29 cellular contexts compared by ENCODE assay signal in genomic region chr9:101923451-101923850, GRCh38.
"Had no signal": no experiment of that assay in that cellular context is flagged by ENCODE, and none has a peak within 500 bp of the region (broad histone marks: within the 10 kb centered on the region; RNA-seq: fewer than 3 reads in every experiment).

No MANE protein-coding gene starts in this region.

- H3K9ac ChIP-seq: parathyroid adenoma had no signal

- H2AFZ ChIP-seq: parathyroid adenoma had no signal

- H3K4me3 ChIP-seq: ovary, psoas muscle, right lobe of liver, sigmoid colon, stomach, thoracic aorta, thyroid gland, tibial nerve, upper lobe of left lung, vagina had no signal

- H3K27me3 ChIP-seq: neutrophil, ovary, right lobe of liver, sigmoid colon, stomach, thyroid gland, tibial nerve, upper lobe of left lung, vagina had no signal

- H3K27me3 Mint-ChIP-seq: natural killer cell treated with Interleukin-12 subunit alpha and Interleukin-12 subunit beta and Interleukin-15 and Interleukin-18, amount 100 ng/mL, for 72 hours; progenitor cell of endocrine pancreas; stimulated activated naive B cell treated with anti-CD40 and anti-IgM and Interleukin-4, amounts not matched to agents 10 μg/mL and 1 μg/mL and 100 μg/mL, for 72 hours; stimulated activated naive CD8-positive, alpha-beta T cell treated with anti-CD3 and anti-CD28 coated beads, Interleukin-15, Interleukin-2, amounts not matched to agents 100 ng/mL and 50 ng/mL, for 24 hours had no signal

- DNase-seq: nephron progenitor cell; nucleus accumbens; ovary; posterior cingulate gyrus; psoas muscle; right cardiac atrium; right lobe of liver; sigmoid colon; small intestine; stimulated activated CD4-positive, alpha-beta T cell treated with anti-CD3 and anti-CD28 coated beads, Interleukin-15, amount 100 ng/mL, for 24 hours; stimulated activated CD4-positive, alpha-beta T cell treated with anti-CD3 and anti-CD28 coated beads, Interleukin-2, amount 100 ng/mL, for 24 hours; stimulated activated CD4-positive, alpha-beta T cell treated with anti-CD3 and anti-CD28 coated beads, Interleukin-2, amount 100 ng/mL, for 48 hours; stimulated activated CD4-positive, alpha-beta T cell treated with anti-CD3 and anti-CD28 coated beads, Interleukin-4, amount 100 ng/mL, for 24 hours; stimulated activated naive B cell treated with anti-CD40 and anti-IgM and Interleukin-4, amounts not matched to agents 10 μg/mL and 1 μg/mL and 100 μg/mL, for 72 hours; stimulated activated naive CD4-positive, alpha-beta T cell treated with Interleukin-2 at 50 U/mL for 16 hours; stomach; thyroid gland; trophoblast cell had no signal

- H3K36me3 Mint-ChIP-seq: stimulated activated effector memory CD8-positive, alpha-beta T cell treated with anti-CD3 and anti-CD28 coated beads, Interleukin-12 subunit alpha, Interleukin-12 subunit beta, amount 100 ng/mL, for 72 hours; stimulated activated naive B cell treated with anti-CD40 and anti-IgM and Interleukin-4, amounts not matched to agents 10 μg/mL and 1 μg/mL and 100 μg/mL, for 72 hours had no signal

- H3K4me3 Mint-ChIP-seq: natural killer cell treated with Interleukin-12 subunit alpha and Interleukin-12 subunit beta and Interleukin-15 and Interleukin-18, amount 100 ng/mL, for 72 hours; nephron progenitor cell; neural crest cell; stimulated activated effector memory CD8-positive, alpha-beta T cell treated with anti-CD3 and anti-CD28 coated beads, Interleukin-12 subunit alpha, Interleukin-12 subunit beta, amount 100 ng/mL, for 72 hours; stimulated activated naive B cell treated with anti-CD40 and anti-IgM and Interleukin-4, amounts not matched to agents 10 μg/mL and 1 μg/mL and 100 μg/mL, for 72 hours; stimulated activated naive CD8-positive, alpha-beta T cell treated with anti-CD3 and anti-CD28 coated beads, Interleukin-15, Interleukin-2, amounts not matched to agents 100 ng/mL and 50 ng/mL, for 24 hours had no signal

- ATAC-seq: natural killer cell treated with Interleukin-12 subunit alpha and Interleukin-12 subunit beta and Interleukin-15 and Interleukin-18, amount 100 ng/mL, for 72 hours; psoas muscle; right cardiac atrium; right lobe of liver; stimulated activated effector memory CD8-positive, alpha-beta T cell treated with anti-CD3 and anti-CD28 coated beads, Interleukin-12 subunit alpha, Interleukin-12 subunit beta, amount 100 ng/mL, for 72 hours; stimulated activated naive B cell treated with anti-CD40 and anti-IgM and Interleukin-4, amounts not matched to agents 10 μg/mL and 1 μg/mL and 100 μg/mL, for 72 hours had no signal

- H3K4me1 ChIP-seq: parathyroid adenoma, psoas muscle, right lobe of liver, sigmoid colon, stomach, thyroid gland, tibial nerve, upper lobe of left lung, vagina had no signal

- H3K36me3 ChIP-seq: neutrophil, ovary, right lobe of liver, sigmoid colon, stomach, thoracic aorta, thyroid gland, tibial nerve, upper lobe of left lung, vagina had no signal

- H3K79me2 ChIP-seq: parathyroid adenoma had no signal

- H3K9me3 ChIP-seq: neutrophil, ovary, psoas muscle, right lobe of liver, sigmoid colon, stomach, thoracic aorta, thyroid gland, tibial nerve, upper lobe of left lung, vagina had no signal

- H3K4me1 Mint-ChIP-seq: nephron progenitor cell; neural crest cell; stimulated activated effector memory CD8-positive, alpha-beta T cell treated with anti-CD3 and anti-CD28 coated beads, Interleukin-12 subunit alpha, Interleukin-12 subunit beta, amount 100 ng/mL, for 72 hours; stimulated activated naive B cell treated with anti-CD40 and anti-IgM and Interleukin-4, amounts not matched to agents 10 μg/mL and 1 μg/mL and 100 μg/mL, for 72 hours had no signal

- H3K27ac Mint-ChIP-seq: natural killer cell treated with Interleukin-12 subunit alpha and Interleukin-12 subunit beta and Interleukin-15 and Interleukin-18, amount 100 ng/mL, for 72 hours; nephron progenitor cell; progenitor cell of endocrine pancreas; stimulated activated effector memory CD8-positive, alpha-beta T cell treated with anti-CD3 and anti-CD28 coated beads, Interleukin-12 subunit alpha, Interleukin-12 subunit beta, amount 100 ng/mL, for 72 hours; stimulated activated naive B cell treated with anti-CD40 and anti-IgM and Interleukin-4, amounts not matched to agents 10 μg/mL and 1 μg/mL and 100 μg/mL, for 72 hours; stimulated activated naive CD8-positive, alpha-beta T cell treated with anti-CD3 and anti-CD28 coated beads, Interleukin-15, Interleukin-2, amounts not matched to agents 100 ng/mL and 50 ng/mL, for 24 hours had no signal

- H3K27ac ChIP-seq: neutrophil, ovary, parathyroid adenoma, psoas muscle, right lobe of liver, sigmoid colon, stomach, thoracic aorta, thyroid gland, tibial nerve, upper lobe of left lung, vagina had no signal

- H3K9me3 Mint-ChIP-seq: nephron progenitor cell; neural crest cell; stimulated activated naive CD8-positive, alpha-beta T cell treated with anti-CD3 and anti-CD28 coated beads, Interleukin-15, Interleukin-2, amounts not matched to agents 100 ng/mL and 50 ng/mL, for 24 hours had no signal
